In the genomic region with DNA sequence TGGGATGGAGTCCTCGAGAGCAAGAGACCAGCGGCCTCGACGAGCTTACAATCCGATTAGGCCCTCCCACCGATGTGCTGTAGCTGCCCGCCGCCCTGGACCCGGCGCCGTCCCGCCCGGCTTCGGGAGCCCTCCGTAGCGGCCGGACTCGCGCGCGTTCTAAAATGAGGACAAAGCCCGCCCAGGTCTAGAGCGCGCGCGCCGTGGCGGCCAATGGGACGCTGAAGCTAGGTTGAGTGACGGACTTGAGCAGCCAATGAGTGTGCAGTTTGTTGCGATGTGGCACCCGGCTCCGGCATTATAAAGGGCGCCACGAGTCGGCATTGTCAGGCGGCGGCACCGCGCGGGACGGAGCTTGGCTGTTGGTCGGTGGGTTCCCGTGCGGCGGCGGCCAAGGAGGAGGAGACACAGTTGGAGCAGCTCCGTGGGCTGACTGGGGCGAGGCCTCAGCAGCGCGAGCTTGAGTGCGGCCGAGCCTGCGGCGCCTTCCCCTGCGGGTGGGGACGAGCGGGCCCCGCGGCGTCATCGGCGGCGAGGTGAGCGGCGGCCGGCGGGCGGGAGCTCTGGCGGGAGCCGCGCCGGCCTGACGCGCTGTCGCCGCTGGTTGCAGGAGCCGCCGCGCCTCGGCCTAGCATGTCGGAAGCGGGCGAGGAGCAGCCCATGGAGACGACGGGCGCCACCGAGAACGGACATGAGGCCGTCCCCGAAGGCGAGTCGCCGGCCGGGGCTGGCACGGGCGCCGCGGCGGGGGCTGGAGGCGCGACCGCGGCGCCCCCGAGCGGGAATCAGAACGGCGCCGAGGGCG, we compare ENCODE assay signal across 8 cellular contexts. TPM values are rescaled to one million over a fixed set of nuclear protein-coding genes. Genes with fewer than 3 reads are reported as not detected.
DNase-seq lines count a peak whose midpoint lies in the region; ATAC-seq and TF ChIP-seq lines count a peak whose summit lies in the region.

A gene (plus strand): TSS at position 329 of the 805 bp plus-strand sequence. CDS start 305 bp downstream, at position 634.

- H3K27me3 Mint-ChIP-seq in activated naive CD8-positive, alpha-beta T cell = no peaks in the 10 kb centered on the region
- H3K27me3 Mint-ChIP-seq in glutamatergic neuron (ENCODE audit: unreplicated experiment) = peaks cover 7% of the 10 kb centered on the region
- no peaks in the 10 kb centered on the region for H3K27me3 Mint-ChIP-seq in osteocyte (ENCODE audit: unreplicated experiment)

- TF ChIP-seq CTCF in glutamatergic neuron (IDR thresholded peaks at IDR 0.05; ENCODE audit: partially characterized antibody, unreplicated experiment) (no peak), osteocyte (IDR thresholded peaks at IDR 0.05) (no peak)

- no peaks in the 10 kb centered on the region for H3K27me3 ChIP-seq in thymus (ENCODE audit: control insufficient read depth, insufficient read depth)

- H3K36me3 Mint-ChIP-seq in activated naive CD8-positive, alpha-beta T cell = peaks cover 17% of the 10 kb centered on the region
- H3K36me3 Mint-ChIP-seq in glutamatergic neuron (ENCODE audit: unreplicated experiment) (no peaks in the 10 kb centered on the region), osteocyte (ENCODE audit: unreplicated experiment) (peaks cover 29% of the 10 kb centered on the region)

- H3K36me3 ChIP-seq in thymus (ENCODE audit: control insufficient read depth, insufficient read depth) = peaks cover 25% of the 10 kb centered on the region

- peak within 1 kb of the TSS; percentile 97 for H3K4me3 Mint-ChIP-seq in activated naive CD8-positive, alpha-beta T cell
- H3K4me3 Mint-ChIP-seq in glutamatergic neuron (ENCODE audit: unreplicated experiment) (peak within 1 kb of the TSS; percentile 93), osteocyte (ENCODE audit: unreplicated experiment) (peak within 1 kb of the TSS; percentile 92)

- WGBS in thymus = under 1% methylated on average over 111 of the region's 111 CpGs

- DNase-seq in NCI-H1092 treated with DMSO at 0.1 percent for 48 hours (lab: John Stamatoyannopoulos, UW) = peak; percentile 87
- DNase-seq in SKM-1 (lab: John Stamatoyannopoulos, UW; ENCODE audit: unreplicated experiment) = peak; percentile 75
- DNase-seq in glutamatergic neuron = peak; percentile 95
- DNase-seq in osteocyte (ENCODE audit: extremely low spot score, unreplicated experiment) = peak; percentile 98

- peak within 1 kb of the TSS; percentile 99 for H3K27ac Mint-ChIP-seq in activated naive CD8-positive, alpha-beta T cell
- H3K27ac Mint-ChIP-seq in glutamatergic neuron (ENCODE audit: unreplicated experiment) (peak within 1 kb of the TSS; percentile 97), osteocyte (ENCODE audit: unreplicated experiment) (peak within 1 kb of the TSS; percentile 96)

- peak; percentile 76 for ATAC-seq in HG02610 (IDR thresholded peaks at IDR 0.05; ENCODE audit: unreplicated experiment)

- H3K9me3 Mint-ChIP-seq in activated naive CD8-positive, alpha-beta T cell (ENCODE audit: low read depth) = no peaks in the 10 kb centered on the region
- peaks cover 15% of the 10 kb centered on the region for H3K9me3 Mint-ChIP-seq in glutamatergic neuron (ENCODE audit: unreplicated experiment)
- H3K9me3 Mint-ChIP-seq in osteocyte (ENCODE audit: unreplicated experiment) = no peaks in the 10 kb centered on the region

- peaks cover 17% of the 10 kb centered on the region for H3K4me1 ChIP-seq in thymus (ENCODE audit: control insufficient read depth, insufficient read depth, low read length)

- H3K27ac ChIP-seq in thymus (ENCODE audit: low read depth) = peak within 1 kb of the TSS; percentile 93

- no peaks in the 10 kb centered on the region for H3K9me3 ChIP-seq in thymus (ENCODE audit: control insufficient read depth)

- peak within 1 kb of the TSS; percentile 99 for H3K4me3 ChIP-seq in GM08714 (ENCODE audit: low read length)
- peak within 1 kb of the TSS; percentile 75 for H3K4me3 ChIP-seq in thymus (ENCODE audit: low read length)

- H3K4me1 Mint-ChIP-seq in activated naive CD8-positive, alpha-beta T cell (ENCODE audit: low read depth) = peaks cover 30% of the 10 kb centered on the region
- H3K4me1 Mint-ChIP-seq in glutamatergic neuron (ENCODE audit: low read depth, unreplicated experiment) (peaks cover 14% of the 10 kb centered on the region), osteocyte (ENCODE audit: unreplicated experiment) (peaks cover 39% of the 10 kb centered on the region)

RNA-seq across cellular contexts. Expression of the gene that starts here (rescaled TPM):
- total RNA-seq in glutamatergic neuron (ENCODE audit: unreplicated experiment) (281 TPM), osteocyte (128 and 131 TPM in 2 replicates)
- polyA plus RNA-seq in thymus = 146 TPM

Comparison
In these comparisons a context has a peak if more than half of its experiments do, and no peak if none do; other contexts are left out.
1. Peak in every context shown above with its lines: DNase-seq, ATAC-seq, H3K4me3 ChIP-seq and H3K27ac ChIP-seq.